Comparison of ENCODE assay signal across 8 cellular contexts in the genomic region with DNA sequence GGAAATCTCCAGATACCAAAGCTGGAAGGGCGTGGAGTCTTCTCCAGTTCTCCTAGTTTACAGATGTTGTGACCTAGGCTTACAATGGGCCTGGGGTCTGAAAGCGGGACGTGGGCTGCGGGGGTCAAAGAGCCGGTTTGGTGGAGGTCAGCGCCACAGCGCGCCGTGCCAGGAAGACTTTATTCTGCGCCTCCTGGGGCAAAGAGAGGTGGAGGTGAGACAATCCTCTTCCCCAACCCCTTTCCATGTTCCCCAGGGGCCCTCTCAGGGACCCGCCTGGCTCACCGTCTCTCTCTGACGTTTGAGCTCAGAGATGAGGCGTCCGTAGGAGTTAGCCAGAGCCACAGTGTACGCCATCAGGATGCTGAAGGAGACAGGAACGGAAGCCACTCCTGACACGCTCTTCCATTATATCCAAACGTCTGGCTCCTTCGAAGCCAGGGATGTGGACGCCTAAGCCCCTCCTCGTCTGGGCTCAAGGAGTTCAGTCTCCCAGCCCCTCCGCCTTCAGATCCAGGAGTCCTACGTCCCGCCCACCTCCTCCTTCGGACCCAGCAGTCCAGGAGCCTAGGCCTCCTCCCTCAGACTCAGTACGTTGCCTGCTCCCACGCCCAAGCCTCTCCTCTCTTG. TPM values are rescaled to one million over a fixed set of nuclear protein-coding genes. Genes with fewer than 3 reads are reported as not detected.
A peak's percentile ranks its signal among the peaks of the same experiment; 100 is the strongest.
DNase-seq lines count a peak whose midpoint lies in the region; ATAC-seq, FAIRE-seq and TF ChIP-seq lines count a peak whose summit lies in the region.

No MANE protein-coding gene starts in this region.

- TF ChIP-seq POLR2A in GM12891 (IDR thresholded peaks at IDR 0.05; ENCODE audit: low read depth, low read length), result 0 out of 2 replicates have a peak, but pooled peaks have one; percentile 17

- intact Hi-C loops in A673 (cut with micrococcal nuclease; ENCODE audit: unreplicated experiment), result loop anchor here (2.0 kb wide), 1 partner anchor 29 kb away; a partner anchor contains a TSS
- intact Hi-C loops in dorsolateral prefrontal cortex (cut with DNase I), result no loop called here

- CTCF ChIA-PET in A673 (lab: Charles Lee), result no interaction called here

- H3K4me1 ChIP-seq in A673 (ENCODE audit: insufficient read depth, low read length, poor library complexity, severe bottlenecking), result peaks cover 9% of the 10 kb centered on the region
- H3K4me1 ChIP-seq in NT2/D1 (ENCODE audit: insufficient read depth, insufficient read length), result peaks cover 2% of the 10 kb centered on the region

- POLR2A ChIA-PET in A673 (lab: Charles Lee; ENCODE audit: low non-redundant PET), result no interaction called here

- no peak for TF ChIP-seq CTCF in A673 (conservative IDR thresholded peaks at IDR 0.05; ENCODE audit: low read depth, low read length)
- TF ChIP-seq CTCF in dorsolateral prefrontal cortex (IDR thresholded peaks at IDR 0.05 in 54 of 56, conservative IDR thresholded peaks at IDR 0.05 in 2 of 56; ENCODE audit: low read depth in 1 of 56, partially characterized antibody in 56 of 56), result no peak

- H3K36me3 ChIP-seq in A673 (ENCODE audit: insufficient read depth, low read length, poor library complexity, severe bottlenecking) (peaks cover 26% of the 10 kb centered on the region), NT2/D1 (ENCODE audit: insufficient read depth, insufficient read length, low read length) (peaks cover 29% of the 10 kb centered on the region)

- FAIRE-seq in GM12891 (lab: Jason Lieb, UNC), result no peak

- ATAC-seq in natural killer cell treated with Interleukin-12 subunit alpha and Interleukin-12 subunit beta and Interleukin-15 and Interleukin-18, amount 100 ng/mL, for 72 hours, result no peak
- ATAC-seq in GM19023 (IDR thresholded peaks at IDR 0.05; ENCODE audit: unreplicated experiment), result no peak
- ATAC-seq in HG02884 (IDR thresholded peaks at IDR 0.05; ENCODE audit: unreplicated experiment), result no peak

- H3K9me3 ChIP-seq in A673 (ENCODE audit: low read depth, low read length, poor library complexity, severe bottlenecking), result no peaks in the 10 kb centered on the region
- no peaks in the 10 kb centered on the region for H3K9me3 ChIP-seq in NT2/D1 (ENCODE audit: insufficient read depth, low read length)

- H3K27ac ChIP-seq in A673 (ENCODE audit: low read depth, low read length, poor library complexity, severe bottlenecking) (peak overlapping the region; percentile 73), dorsolateral prefrontal cortex (peak overlapping the region in 53 of 59 donors; percentile 28 to 100 (median 80))

- peak overlapping the region; percentile 63 for H3K4me3 ChIP-seq in A673 (ENCODE audit: low read depth, low read length, poor library complexity, severe bottlenecking)
- H3K4me3 ChIP-seq in NT2/D1 (ENCODE audit: insufficient read length, low read depth), result peak overlapping the region; percentile 67
- H3K4me3 ChIP-seq in dorsolateral prefrontal cortex, result peak overlapping the region; percentile 46 to 100 (median 83)

- BruUV-seq in A673 (replicated peaks; lab: Mats Ljungman, UMichigan), result TSS peak; percentile 64

- peak overlapping the region; percentile 94 for H3K4me3 Mint-ChIP-seq in natural killer cell treated with Interleukin-12 subunit alpha and Interleukin-12 subunit beta and Interleukin-15 and Interleukin-18, amount 100 ng/mL, for 72 hours

- DNase-seq in A673 (ENCODE audit: low spot score) (peak; percentile 26), GM12891 (ENCODE audit: insufficient read length, low spot score) (no peak), NT2/D1 (ENCODE audit: low read depth, low spot score) (no peak), dorsolateral prefrontal cortex (peak in 1 of 10 donors; percentile 47), UCSD-AML1 (lab: John Stamatoyannopoulos, UW; ENCODE audit: unreplicated experiment) (no peak)
- DNase-seq in natural killer cell treated with Interleukin-12 subunit alpha and Interleukin-12 subunit beta and Interleukin-15 and Interleukin-18, amount 100 ng/mL, for 72 hours (ENCODE audit: low spot score), result no peak

- H3K9me3 Mint-ChIP-seq in natural killer cell treated with Interleukin-12 subunit alpha and Interleukin-12 subunit beta and Interleukin-15 and Interleukin-18, amount 100 ng/mL, for 72 hours, result no peaks in the 10 kb centered on the region

- peak overlapping the region; percentile 95 to 97 for H3K27ac Mint-ChIP-seq in natural killer cell treated with Interleukin-12 subunit alpha and Interleukin-12 subunit beta and Interleukin-15 and Interleukin-18, amount 100 ng/mL, for 72 hours

- H3K9ac ChIP-seq in NT2/D1 (ENCODE audit: insufficient read length, low read depth), result peak overlapping the region; percentile 81

- H3K36me3 Mint-ChIP-seq in natural killer cell treated with Interleukin-12 subunit alpha and Interleukin-12 subunit beta and Interleukin-15 and Interleukin-18, amount 100 ng/mL, for 72 hours, result peaks cover 6% of the 10 kb centered on the region

- H3K27me3 Mint-ChIP-seq in natural killer cell treated with Interleukin-12 subunit alpha and Interleukin-12 subunit beta and Interleukin-15 and Interleukin-18, amount 100 ng/mL, for 72 hours, result no peaks in the 10 kb centered on the region

- no peaks in the 10 kb centered on the region for H3K27me3 ChIP-seq in A673 (replicated peaks; ENCODE audit: insufficient read depth, low read depth, low read length, poor library complexity)
- no peaks in the 10 kb centered on the region for H3K27me3 ChIP-seq in NT2/D1 (ENCODE audit: insufficient read depth, insufficient read length)
- H3K27me3 ChIP-seq in dorsolateral prefrontal cortex, result peaks cover 0 to 5% (median 0%) of the 10 kb centered on the region in 45 donors

- H3K4me1 Mint-ChIP-seq in natural killer cell treated with Interleukin-12 subunit alpha and Interleukin-12 subunit beta and Interleukin-15 and Interleukin-18, amount 100 ng/mL, for 72 hours (ENCODE audit: low read depth in 2 of 2), result peaks cover 48 to 60% of the 10 kb centered on the region in 2 donors

TF ChIP-seq in GM12891, 5 proteins besides CTCF, POLR2A, EP300 and RAD21:
- TF ChIP-seq SPI1 (IDR thresholded peaks at IDR 0.05; ENCODE audit: low read depth, low read length) (no peak), POLR2AphosphoS5 (IDR thresholded peaks at IDR 0.05; ENCODE audit: low read depth, low read length) (no peak), POU2F2 (IDR thresholded peaks at IDR 0.05; ENCODE audit: low read depth, low read length) (no peak), PAX5 (IDR thresholded peaks at IDR 0.05; ENCODE audit: insufficient read depth, low read length, severe bottlenecking) (no peak), TAF1 (IDR thresholded peaks at IDR 0.05; ENCODE audit: low read depth, low read length) (no peak)

RNA-seq across cellular contexts. Expression of a gene that starts 0.8 kb away (rescaled TPM):
- 8.8 and 9.7 TPM in 2 replicates for total RNA-seq in A673 (2021)
- 5.9 TPM for polyA plus RNA-seq in GM12891 (2012; ENCODE audit: low read depth, missing spikeins)
- 1 to 10 TPM; 4.0 to 8.9 (median 6.2) TPM for total RNA-seq in dorsolateral prefrontal cortex
- total RNA-seq in natural killer cell treated with Interleukin-12 subunit alpha and Interleukin-12 subunit beta and Interleukin-15 and Interleukin-18, amount 100 ng/mL, for 72 hours, result 1 to 10 TPM; 5.0 to 7.5 TPM

RNA-seq across cellular contexts. Expression of a gene that starts 12.7 kb away (rescaled TPM):
- total RNA-seq in A673 (2021), result 0.58 and 0.96 TPM in 2 replicates
- polyA plus RNA-seq in GM12891 (2012; ENCODE audit: low read depth, missing spikeins), result 0.68 TPM
- 1 to 10 TPM in 94 of 120 experiments, under 1 TPM in 21, not detected in 5; 0.40 to 8.8 (median 1.9) TPM for total RNA-seq in dorsolateral prefrontal cortex
- 1 to 10 TPM in 1 of 2 donors, not detected in 1; 1.2 TPM for total RNA-seq in natural killer cell treated with Interleukin-12 subunit alpha and Interleukin-12 subunit beta and Interleukin-15 and Interleukin-18, amount 100 ng/mL, for 72 hours

RNA-seq across cellular contexts. Expression of a gene that starts 22.7 kb away (rescaled TPM):
- 90.8 and 102 TPM in 2 replicates for total RNA-seq in A673 (2021)
- 24.1 TPM for polyA plus RNA-seq in GM12891 (2012; ENCODE audit: low read depth, missing spikeins)
- 10 to 100 TPM; 29.1 to 60.7 (median 39.7) TPM for total RNA-seq in dorsolateral prefrontal cortex
- total RNA-seq in natural killer cell treated with Interleukin-12 subunit alpha and Interleukin-12 subunit beta and Interleukin-15 and Interleukin-18, amount 100 ng/mL, for 72 hours, result 10 to 100 TPM; 59.8 to 73.8 TPM

RNA-seq across cellular contexts. Expression of a gene that starts 29.1 kb away (rescaled TPM):
- total RNA-seq in A673 (2021) (107 and 109 TPM in 2 replicates), dorsolateral prefrontal cortex (100 to 1,000 TPM in 119 of 120 experiments, 10 to 100 TPM in 1; 70.2 to 312 (median 183) TPM)
- 29.5 TPM for polyA plus RNA-seq in GM12891 (2012; ENCODE audit: low read depth, missing spikeins)
- 10 to 100 TPM; 24.2 to 56.5 TPM for total RNA-seq in natural killer cell treated with Interleukin-12 subunit alpha and Interleukin-12 subunit beta and Interleukin-15 and Interleukin-18, amount 100 ng/mL, for 72 hours

RNA-seq across cellular contexts. Expression of a gene that starts 30.8 kb away (rescaled TPM):
- total RNA-seq in A673 (2021) (56.9 and 64.7 TPM in 2 replicates), dorsolateral prefrontal cortex (10 to 100 TPM; 12.2 to 25.3 (median 17.5) TPM)
- 13.9 TPM for polyA plus RNA-seq in GM12891 (2012; ENCODE audit: low read depth, missing spikeins)
- total RNA-seq in natural killer cell treated with Interleukin-12 subunit alpha and Interleukin-12 subunit beta and Interleukin-15 and Interleukin-18, amount 100 ng/mL, for 72 hours, result 10 to 100 TPM; 15.5 to 26.2 TPM
